In the genomic region with DNA sequence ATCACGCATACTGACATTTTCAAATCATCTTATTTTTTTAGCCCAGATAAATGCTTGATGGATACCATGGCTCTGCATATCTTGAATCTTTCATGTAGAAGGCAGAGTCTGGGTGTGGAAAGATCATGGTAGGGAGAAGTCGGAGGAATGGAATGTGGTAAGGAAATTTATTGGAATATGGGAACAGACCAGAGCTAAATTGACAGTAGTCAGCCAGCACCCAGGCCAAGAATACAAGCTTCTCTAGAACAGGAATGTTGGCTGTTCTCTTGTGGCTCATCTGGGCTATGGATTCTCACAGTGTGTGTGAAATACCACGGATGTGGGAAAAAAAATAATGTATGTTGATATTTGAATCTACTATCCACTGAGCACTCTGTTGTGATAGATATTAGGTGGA, we compare ENCODE assay signal across 29 cellular contexts.
DNase-seq lines count a peak whose midpoint lies in the region; ATAC-seq, FAIRE-seq and TF ChIP-seq lines count a peak whose summit lies in the region.
"Had no signal": no experiment of that assay in that cellular context is flagged by ENCODE, and none has a peak within 500 bp of the region (broad histone marks: within the 10 kb centered on the region; RNA-seq: fewer than 3 reads in every experiment).

No MANE protein-coding gene starts in this region.

- WGBS in HepG2 (ENCODE audit: low lambda C conversion rate) = 32% methylated on average over 3 of the region's 3 CpGs

- no peak for FAIRE-seq in HepG2 (lab: Jason Lieb, UNC)
- FAIRE-seq: GM18507 had no signal

- H3K36me3 ChIP-seq in HepG2 (replicated peaks in 1 of 2; ENCODE audit: control insufficient read depth in 1 of 2, insufficient read depth in 2 of 2, low read length in 2 of 2) = no peaks in the 10 kb centered on the region
- H3K36me3 ChIP-seq: cardiac muscle cell, esophagus muscularis mucosa, gastroesophageal sphincter, left ventricle myocardium inferior, WERI-Rb-1 had no signal

- in situ Hi-C loops in HepG2 (cut with HindIII; ENCODE audit: extremely low pct_ligation_motif_present, low pct_unique_long_range_greater_than_20kb) = no loop called here

- no peak for ATAC-seq in HepG2
- ATAC-seq in GM21390 (IDR thresholded peaks at IDR 0.05; ENCODE audit: unreplicated experiment) = no peak
- ATAC-seq in HG02798 (IDR thresholded peaks at IDR 0.05; ENCODE audit: poor library complexity, unreplicated experiment) = no peak
- ATAC-seq: gastroesophageal sphincter; naive thymus-derived CD4-positive, alpha-beta T cell; stimulated activated naive CD8-positive, alpha-beta T cell treated with anti-CD3 and anti-CD28 coated beads, Interleukin-15, Interleukin-2, amounts not matched to agents 100 U/mL and 50 U/mL, for 24 hours had no signal

- TF ChIP-seq POLR2A in HepG2 (IDR thresholded peaks at IDR 0.05; ENCODE audit: insufficient read depth in 1 of 2, low read depth in 2 of 2, low read length in 2 of 2) = no peak

- BruUV-seq in HepG2 (replicated peaks; lab: Mats Ljungman, UMichigan) = no TSS peak

- H3K27me3 ChIP-seq in HepG2 (ENCODE audit: control insufficient read depth in 1 of 2, insufficient read depth in 2 of 2, low read length in 2 of 2) = no peaks in the 10 kb centered on the region
- H3K27me3 ChIP-seq: cardiac muscle cell, esophagus muscularis mucosa, gastroesophageal sphincter, testis had no signal

- CTCF ChIA-PET in HepG2 (lab: Yijun Ruan, JAX; ENCODE audit: low intra/inter-chr PET ratio, low total read pairs) = no interaction called here

- TF ChIP-seq RAD21 in HepG2 (CRISPR knock-in tag; IDR thresholded peaks at IDR 0.05) = no peak

- no peaks in the 10 kb centered on the region for H3K79me2 ChIP-seq in HepG2 (ENCODE audit: insufficient read depth, low read length)

- no peak for TF ChIP-seq EP300 in HepG2 (IDR thresholded peaks at IDR 0.05; ENCODE audit: low read depth in 2 of 2, low read length in 2 of 2)
- no peak for TF ChIP-seq EP300 in HepG2 (CRISPR knock-in tag; IDR thresholded peaks at IDR 0.05; ENCODE audit: borderline replicate concordance)

- no peak for TF ChIP-seq CTCF in HepG2 (CRISPR knock-in tag; IDR thresholded peaks at IDR 0.05)

- no peak overlapping the region for H3K4me3 ChIP-seq in HepG2 (replicated peaks in 1 of 3; ENCODE audit: insufficient read depth in 1 of 3, low read depth in 2 of 3, low read length in 3 of 3)
- H3K4me3 ChIP-seq: cardiac muscle cell, esophagus muscularis mucosa, gastroesophageal sphincter, left ventricle myocardium inferior, testis had no signal

- no peaks in the 10 kb centered on the region for H4K20me1 ChIP-seq in HepG2 (ENCODE audit: insufficient read depth, low read length)

- H3K27ac ChIP-seq in HepG2 (ENCODE audit: extremely low read length, insufficient read depth, low read length) = no peak overlapping the region
- H3K27ac ChIP-seq: cardiac muscle cell, esophagus muscularis mucosa, gastroesophageal sphincter, left ventricle myocardium inferior, testis, WERI-Rb-1 had no signal

- H3K4me2 ChIP-seq in HepG2 (ENCODE audit: low read depth, low read length) = no peak overlapping the region
- H3K4me2 ChIP-seq: SK-N-SH had no signal

- no peak overlapping the region for H3K9ac ChIP-seq in HepG2 (ENCODE audit: insufficient read depth, low read depth, low read length)
- H3K9ac ChIP-seq: SK-N-SH had no signal

- DNase-seq in AG08395 (ENCODE audit: low spot score) = peak; percentile 41
- DNase-seq in HT1080 (ENCODE audit: low read depth) = peak; percentile 18
- DNase-seq in astrocyte of the hippocampus (ENCODE audit: low read depth, low spot score) = peak; percentile 33
- peak; percentile 53 for DNase-seq in islet precursor cell
- no peak for DNase-seq in HepG2 (ENCODE audit: low spot score)
- DNase-seq in activated T-cell treated with anti-CD3 and anti-CD28 coated beads, Interleukin-2, amount 50 U/mL, for 48 hours = no peak
- DNase-seq: activated CD4-positive, alpha-beta T cell treated with anti-CD3 and anti-CD28 coated beads, Interleukin-2, amount 50 U/mL, for 1 hour; activated naive CD4-positive, alpha-beta T cell treated with anti-CD3 and anti-CD28 coated beads, Interleukin-2, amount 10 ng/mL, durations not matched to agents 7 days and 5 days; amniotic stem cell; DMS53; endodermal cell; HCEC 1CT; hypothalamus; immature natural killer cell; KG1; left ventricle myocardium inferior; naive thymus-derived CD4-positive, alpha-beta T cell; NCI-H1417 treated with DMSO at 0.1 percent for 48 hours; NCI-H82; SK-N-SH; stimulated activated naive CD8-positive, alpha-beta T cell treated with anti-CD3 and anti-CD28 coated beads, Interleukin-15, Interleukin-2, amounts not matched to agents 100 U/mL and 50 U/mL, for 24 hours; testis; WERI-Rb-1 had no signal

- no peak overlapping the region for H2AFZ ChIP-seq in HepG2 (ENCODE audit: low read length)

- POLR2A ChIA-PET in HepG2 (lab: Yijun Ruan, JAX) = no interaction called here

- intact Hi-C loops in HepG2 (cut with micrococcal nuclease; ENCODE audit: unreplicated experiment) = no loop called here

- H3K4me1 ChIP-seq in HepG2 (ENCODE audit: insufficient read depth, low read length) = no peaks in the 10 kb centered on the region
- H3K4me1 ChIP-seq: esophagus muscularis mucosa, gastroesophageal sphincter, left ventricle myocardium inferior, testis had no signal

- no peaks in the 10 kb centered on the region for H3K9me3 ChIP-seq in HepG2 (ENCODE audit: low read length)
- H3K9me3 ChIP-seq: esophagus muscularis mucosa, gastroesophageal sphincter, SK-N-SH, testis had no signal

TF ChIP-seq in HepG2, 621 proteins besides CTCF, POLR2A, EP300 and RAD21 (continues in another document):
- no peak for TF ChIP-seq ZFP90 (CRISPR knock-in tag; IDR thresholded peaks at IDR 0.05; ENCODE audit: borderline replicate concordance)
- TF ChIP-seq, protein P1, sequence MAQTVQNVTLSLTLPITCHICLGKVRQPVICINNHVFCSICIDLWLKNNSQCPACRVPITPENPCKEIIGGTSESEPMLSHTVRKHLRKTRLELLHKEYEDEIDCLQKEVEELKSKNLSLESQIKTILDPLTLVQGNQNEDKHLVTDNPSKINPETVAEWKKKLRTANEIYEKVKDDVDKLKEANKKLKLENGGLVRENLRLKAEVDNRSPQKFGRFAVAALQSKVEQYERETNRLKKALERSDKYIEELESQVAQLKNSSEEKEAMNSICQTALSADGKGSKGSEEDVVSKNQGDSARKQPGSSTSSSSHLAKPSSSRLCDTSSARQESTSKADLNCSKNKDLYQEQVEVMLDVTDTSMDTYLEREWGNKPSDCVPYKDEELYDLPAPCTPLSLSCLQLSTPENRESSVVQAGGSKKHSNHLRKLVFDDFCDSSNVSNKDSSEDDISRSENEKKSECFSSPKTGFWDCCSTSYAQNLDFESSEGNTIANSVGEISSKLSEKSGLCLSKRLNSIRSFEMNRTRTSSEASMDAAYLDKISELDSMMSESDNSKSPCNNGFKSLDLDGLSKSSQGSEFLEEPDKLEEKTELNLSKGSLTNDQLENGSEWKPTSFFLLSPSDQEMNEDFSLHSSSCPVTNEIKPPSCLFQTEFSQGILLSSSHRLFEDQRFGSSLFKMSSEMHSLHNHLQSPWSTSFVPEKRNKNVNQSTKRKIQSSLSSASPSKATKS (CRISPR knock-in tag; IDR thresholded peaks at IDR 0.05) = no peak
- TF ChIP-seq ZZZ3 (CRISPR knock-in tag; IDR thresholded peaks at IDR 0.05; ENCODE audit: borderline replicate concordance) = no peak
- TF ChIP-seq ZNF598 (CRISPR knock-in tag; IDR thresholded peaks at IDR 0.05; ENCODE audit: borderline replicate concordance) = no peak
- TF ChIP-seq BRF2 (CRISPR knock-in tag; IDR thresholded peaks at IDR 0.05) = no peak
- no peak for TF ChIP-seq RBAK (CRISPR knock-in tag; IDR thresholded peaks at IDR 0.05)
- no peak for TF ChIP-seq GPN1 (CRISPR knock-in tag; IDR thresholded peaks at IDR 0.05; ENCODE audit: borderline replicate concordance)
- no peak for TF ChIP-seq ZNF432 (CRISPR knock-in tag; IDR thresholded peaks at IDR 0.05; ENCODE audit: borderline replicate concordance)
- no peak for TF ChIP-seq ZNF564 (CRISPR knock-in tag; IDR thresholded peaks at IDR 0.05)
- TF ChIP-seq BCL3 (CRISPR knock-in tag; IDR thresholded peaks at IDR 0.05) = no peak
- TF ChIP-seq, protein P2, sequence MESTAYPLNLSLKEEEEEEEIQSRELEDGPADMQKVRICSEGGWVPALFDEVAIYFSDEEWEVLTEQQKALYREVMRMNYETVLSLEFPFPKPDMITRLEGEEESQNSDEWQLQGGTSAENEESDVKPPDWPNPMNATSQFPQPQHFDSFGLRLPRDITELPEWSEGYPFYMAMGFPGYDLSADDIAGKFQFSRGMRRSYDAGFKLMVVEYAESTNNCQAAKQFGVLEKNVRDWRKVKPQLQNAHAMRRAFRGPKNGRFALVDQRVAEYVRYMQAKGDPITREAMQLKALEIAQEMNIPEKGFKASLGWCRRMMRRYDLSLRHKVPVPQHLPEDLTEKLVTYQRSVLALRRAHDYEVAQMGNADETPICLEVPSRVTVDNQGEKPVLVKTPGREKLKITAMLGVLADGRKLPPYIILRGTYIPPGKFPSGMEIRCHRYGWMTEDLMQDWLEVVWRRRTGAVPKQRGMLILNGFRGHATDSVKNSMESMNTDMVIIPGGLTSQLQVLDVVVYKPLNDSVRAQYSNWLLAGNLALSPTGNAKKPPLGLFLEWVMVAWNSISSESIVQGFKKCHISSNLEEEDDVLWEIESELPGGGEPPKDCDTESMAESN (CRISPR knock-in tag; conservative IDR thresholded peaks at IDR 0.05) = no peak
- TF ChIP-seq ZNF253 (CRISPR knock-in tag; IDR thresholded peaks at IDR 0.05; ENCODE audit: borderline replicate concordance) = no peak

Comparison
In these comparisons a context has a peak if more than half of its experiments do, and no peak if none do; other contexts are left out.
1. DNase-seq: peak in AG08395 (single experiment), HT1080 (single experiment), astrocyte of the hippocampus (single experiment) and islet precursor cell (single experiment); none in HepG2 (single experiment) and activated T-cell treated with anti-CD3 and anti-CD28 coated beads, Interleukin-2, amount 50 U/mL, for 48 hours (0 of 2).